In the genomic region with DNA sequence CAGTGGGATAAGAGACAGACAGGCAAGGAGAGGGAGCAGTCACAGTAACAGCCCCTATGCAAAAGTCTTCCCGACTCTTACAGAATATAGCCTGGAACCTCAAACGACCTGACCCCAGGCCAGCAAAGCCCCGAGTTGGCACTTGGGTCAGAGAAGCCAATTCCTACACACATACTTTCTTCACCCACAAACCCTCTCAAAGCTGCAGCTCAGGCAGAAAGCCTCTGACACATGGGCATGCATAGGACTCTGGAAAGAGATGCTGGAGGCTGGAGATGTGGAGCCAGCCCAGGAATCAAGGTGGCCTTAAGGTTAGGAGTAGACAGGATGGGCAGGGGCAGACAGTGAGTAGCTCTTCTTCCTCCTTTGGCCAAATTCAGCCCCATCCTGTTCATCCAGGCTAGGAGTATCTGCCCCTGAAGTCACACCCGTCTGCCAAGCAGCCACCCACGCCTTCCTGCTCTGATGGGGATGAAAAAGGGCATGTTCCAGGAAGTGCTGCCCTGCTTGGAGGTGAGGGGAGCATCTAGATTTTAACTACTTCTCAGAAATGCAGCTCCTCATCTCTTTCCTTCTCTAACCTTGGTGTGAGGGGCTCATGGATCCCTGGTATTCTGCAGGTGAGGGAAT, we compare ENCODE assay signal across 12 cellular contexts. TPM values are rescaled to one million over a fixed set of nuclear protein-coding genes. Genes with fewer than 3 reads are reported as not detected.
A peak's percentile ranks its signal among the peaks of the same experiment; 100 is the strongest.
DNase-seq lines count a peak whose midpoint lies in the region; ATAC-seq and TF ChIP-seq lines count a peak whose summit lies in the region.
"Had no signal": no experiment of that assay in that cellular context is flagged by ENCODE, and none has a peak within 500 bp of the region (broad histone marks: within the 10 kb centered on the region; RNA-seq: fewer than 3 reads in every experiment).

No MANE protein-coding gene starts in this region.

- H3K9me3 ChIP-seq in right cardiac atrium (ENCODE audit: control insufficient read depth, low read length): no peaks in the 10 kb centered on the region
- no peaks in the 10 kb centered on the region for H3K9me3 ChIP-seq in mucosa of descending colon
- H3K9me3 ChIP-seq in thymus (ENCODE audit: control insufficient read depth): no peaks in the 10 kb centered on the region
- H3K9me3 ChIP-seq: SJCRH30 had no signal

- intact Hi-C loops in right cardiac atrium (cut with DNase I): no loop called here
- intact Hi-C loops in Right ventricle myocardium inferior (cut with DNase I): no loop called here
- intact Hi-C loops in mucosa of descending colon (cut with DNase I, micrococcal nuclease): no loop called here

- peaks cover 63% of the 10 kb centered on the region for H3K4me1 Mint-ChIP-seq in activated T-cell treated with anti-CD3 and anti-CD28 coated beads, Interleukin-2, amount 50 U/mL, for 24 hours (ENCODE audit: low read depth)

- H3K4me1 ChIP-seq in right cardiac atrium (ENCODE audit: control insufficient read depth, insufficient read depth, low read length) (peaks cover 23% of the 10 kb centered on the region), mucosa of descending colon (ENCODE audit: low read depth) (no peaks in the 10 kb centered on the region), thymus (ENCODE audit: control insufficient read depth, insufficient read depth, low read length) (peaks cover 9% of the 10 kb centered on the region)
- H3K4me1 ChIP-seq: SJCRH30 had no signal

- H3K4me3 ChIP-seq in right cardiac atrium (ENCODE audit: low read length) (peak overlapping the region; percentile 7), mucosa of descending colon (no peak overlapping the region), thymus (ENCODE audit: low read length) (no peak overlapping the region)
- H3K4me3 ChIP-seq: SJCRH30 had no signal

- TF ChIP-seq CTCF in mucosa of descending colon (IDR thresholded peaks at IDR 0.05) (no peak), GM10266 (IDR thresholded peaks at IDR 0.05; ENCODE audit: control insufficient read depth, insufficient read depth, low read depth, missing control alignments) (no peak)

- no peak overlapping the region for H3K27ac ChIP-seq in right cardiac atrium (ENCODE audit: low read length)
- peak overlapping the region; percentile 69 for H3K27ac ChIP-seq in thymus (ENCODE audit: low read depth)
- H3K27ac ChIP-seq: SJCRH30 had no signal

- DNase-seq in right cardiac atrium: no peak
- no peak for DNase-seq in Right ventricle myocardium inferior (ENCODE audit: missing footprints)
- DNase-seq in activated T-cell treated with anti-CD3 and anti-CD28 coated beads, Interleukin-2, amount 50 U/mL, for 24 hours: peak; percentile 53
- DNase-seq in mucosa of descending colon: no peak
- DNase-seq in globus pallidus (ENCODE audit: low spot score): no peak
- no peak for DNase-seq in GM10266 (ENCODE audit: extremely low spot score)
- DNase-seq: activated gamma-delta T cell treated with Interleukin-2 at 50 U/mL for 16 hours, hypothalamus, NCI-H446 treated with DMSO at 0.1 percent for 48 hours, SJCRH30 had no signal

- peaks cover 58% of the 10 kb centered on the region for H3K36me3 Mint-ChIP-seq in activated T-cell treated with anti-CD3 and anti-CD28 coated beads, Interleukin-2, amount 50 U/mL, for 24 hours (ENCODE audit: low read depth)

- H3K4me3 Mint-ChIP-seq in activated T-cell treated with anti-CD3 and anti-CD28 coated beads, Interleukin-2, amount 50 U/mL, for 24 hours: peak overlapping the region; percentile 57

- no peaks in the 10 kb centered on the region for H3K36me3 ChIP-seq in mucosa of descending colon (ENCODE audit: low read depth)
- H3K36me3 ChIP-seq in thymus (ENCODE audit: control insufficient read depth, insufficient read depth): peaks cover 6% of the 10 kb centered on the region

- H3K27me3 ChIP-seq in right cardiac atrium (ENCODE audit: control insufficient read depth, insufficient read depth): no peaks in the 10 kb centered on the region
- H3K27me3 ChIP-seq in thymus (ENCODE audit: control insufficient read depth, insufficient read depth): no peaks in the 10 kb centered on the region
- H3K27me3 ChIP-seq: SJCRH30 had no signal

- ATAC-seq in right cardiac atrium (no peak), Right ventricle myocardium inferior (no peak), mucosa of descending colon (peak; percentile 34), GM21390 (IDR thresholded peaks at IDR 0.05; ENCODE audit: unreplicated experiment) (no peak)

- H3K9me3 Mint-ChIP-seq in activated T-cell treated with anti-CD3 and anti-CD28 coated beads, Interleukin-2, amount 50 U/mL, for 24 hours: no peaks in the 10 kb centered on the region

- H3K27ac Mint-ChIP-seq in activated T-cell treated with anti-CD3 and anti-CD28 coated beads, Interleukin-2, amount 50 U/mL, for 24 hours: peak overlapping the region; percentile 91

- WGBS in right cardiac atrium: 55% methylated on average over 5 of the region's 5 CpGs
- 73% methylated on average over 5 of the region's 5 CpGs for WGBS in thymus

- H3K27me3 Mint-ChIP-seq in activated T-cell treated with anti-CD3 and anti-CD28 coated beads, Interleukin-2, amount 50 U/mL, for 24 hours: no peaks in the 10 kb centered on the region

RNA-seq across cellular contexts. Expression of a gene that starts 7.8 kb away (rescaled TPM):
- total RNA-seq in right cardiac atrium: 100 to 1,000 TPM; 235 to 420 (median 330) TPM
- polyA plus RNA-seq in right cardiac atrium: 187 TPM
- 458 TPM for total RNA-seq in Right ventricle myocardium inferior
- total RNA-seq in mucosa of descending colon: 10 to 100 TPM in 1 of 3 donors, 1 to 10 TPM in 2; 2.1 to 25.0 (median 4.9) TPM
- 7.8 TPM for polyA plus RNA-seq in thymus

RNA-seq across cellular contexts. Expression of a gene that starts 29.9 kb away (rescaled TPM):
- total RNA-seq in right cardiac atrium (10 to 100 TPM; 19.3 to 24.8 (median 21.4) TPM), Right ventricle myocardium inferior (16.6 TPM), mucosa of descending colon (10 to 100 TPM in 1 of 3 donors, 1 to 10 TPM in 2; 4.7 to 27.5 (median 7.8) TPM)
- polyA plus RNA-seq in right cardiac atrium (10.6 TPM), thymus (18.8 TPM)

RNA-seq across cellular contexts. Expression of a gene that starts 44.7 kb away (rescaled TPM):
- total RNA-seq in right cardiac atrium (1 to 10 TPM in 3 of 4 donors, under 1 TPM in 1; 0.64 to 2.2 (median 1.6) TPM), Right ventricle myocardium inferior (1.7 TPM), mucosa of descending colon (under 1 TPM in 1 of 3 donors, not detected in 2; 0.19 TPM)
- polyA plus RNA-seq in right cardiac atrium (1.0 TPM), thymus (0.41 TPM)

RNA-seq across cellular contexts. Expression of a gene that starts 55.2 kb away (rescaled TPM):
- total RNA-seq in right cardiac atrium (100 to 1,000 TPM; 224 to 277 (median 251) TPM), Right ventricle myocardium inferior (185 TPM), mucosa of descending colon (100 to 1,000 TPM in 2 of 3 donors, 10 to 100 TPM in 1; 52.7 to 140 (median 103) TPM)
- polyA plus RNA-seq in right cardiac atrium (89.9 TPM), thymus (71.8 TPM)

Comparison
In these comparisons a context has a peak if more than half of its experiments do, and no peak if none do; other contexts are left out.
1. RNA of a gene that starts 7.8 kb away (total RNA-seq): 458 TPM in Right ventricle myocardium inferior (single experiment) and 235 to 420 TPM in right cardiac atrium; 2.1 to 25.0 TPM in mucosa of descending colon; every median in the first group is over 4 times any median in the second.